ENCODE assay signal across 8 cellular contexts in the genomic region with DNA sequence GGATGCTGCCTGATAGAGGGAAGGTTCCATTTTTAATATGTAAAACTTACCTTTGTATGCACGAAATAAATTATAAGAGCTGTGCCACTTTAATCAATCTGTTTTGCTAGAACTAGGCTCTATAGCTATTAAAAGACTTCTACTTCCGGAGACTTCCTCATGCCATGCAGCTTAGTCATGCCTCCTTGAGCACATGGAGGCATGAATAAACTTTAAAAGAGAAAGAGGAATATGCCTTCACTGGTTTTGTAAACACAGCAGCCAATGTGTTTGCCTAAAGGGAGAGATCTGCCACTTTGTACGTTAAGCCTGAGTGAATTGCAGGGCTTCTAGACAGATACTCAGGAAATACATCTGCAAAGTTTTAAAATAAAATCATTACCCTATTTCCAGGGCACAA.
A peak's percentile ranks its signal among the peaks of the same experiment; 100 is the strongest.
DNase-seq lines count a peak whose midpoint lies in the region; ATAC-seq and TF ChIP-seq lines count a peak whose summit lies in the region.

No MANE protein-coding gene starts in this region.

- peaks cover 10% of the 10 kb centered on the region for H3K4me1 ChIP-seq in foreskin keratinocyte

- no peaks in the 10 kb centered on the region for H3K27me3 ChIP-seq in foreskin keratinocyte

- POLR2A ChIA-PET in RWPE1 (lab: Yijun Ruan, JAX; ENCODE audit: low non-redundant PET) = no interaction called here

- TF ChIP-seq CTCF in RWPE1 (conservative IDR thresholded peaks at IDR 0.05; ENCODE audit: low read depth) (no peak), foreskin keratinocyte (conservative IDR thresholded peaks at IDR 0.05) (no peak)

- peak; percentile 97 for ATAC-seq in foreskin keratinocyte
- no peak for ATAC-seq in GM21529 (IDR thresholded peaks at IDR 0.05; ENCODE audit: unreplicated experiment)

- CTCF ChIA-PET in RWPE1 (lab: Yijun Ruan, JAX) = interaction anchor here (0.6 kb wide), 1 partner anchor 55 kb away, joined by 3 read pairs; no protein-coding TSS in a partner anchor

- H3K27ac ChIP-seq in RWPE1 (no peak overlapping the region), foreskin keratinocyte (peak overlapping the region; percentile 25)

- DNase-seq in HPDE6-E6E7 (ENCODE audit: extremely low spot score) (peak; percentile 34), RWPE1 (ENCODE audit: low spot score) (peak; percentile 26), foreskin keratinocyte (peak; percentile 72 to 82), stromal cell of bone marrow (ENCODE audit: low read depth) (peak; percentile 23), midbrain (lab: John Stamatoyannopoulos, UW) (no peak), mesenteric fat pad (ENCODE audit: low spot score) (no peak)
- DNase-seq in stimulated activated CD4-positive, alpha-beta T cell treated with anti-CD3 and anti-CD28 coated beads, Interleukin-15, amount 100 ng/mL, for 24 hours = no peak

Comparison
In these comparisons a context has a peak if more than half of its experiments do, and no peak if none do; other contexts are left out.
1. DNase-seq: peak in HPDE6-E6E7 (single experiment), RWPE1 (single experiment), foreskin keratinocyte (2 of 2) and stromal cell of bone marrow (single experiment); none in midbrain (single experiment), mesenteric fat pad (single experiment) and stimulated activated CD4-positive, alpha-beta T cell treated with anti-CD3 and anti-CD28 coated beads, Interleukin-15, amount 100 ng/mL, for 24 hours (single experiment).